In genomic region chr7:151588982-151589381, GRCh38 we compare ENCODE assay signal across 28 cellular contexts.
"Had no signal": no experiment of that assay in that cellular context is flagged by ENCODE, and none has a peak within 500 bp of the region (broad histone marks: within the 10 kb centered on the region; RNA-seq: fewer than 3 reads in every experiment).

No MANE protein-coding gene starts in this region.

- H3K27ac ChIP-seq: adrenal gland, breast epithelium, epithelial cell of prostate, esophagus squamous epithelium, gastroesophageal sphincter, WERI-Rb-1 had no signal

- H3K27me3 Mint-ChIP-seq: activated B cell treated with CpG ODN at 0.5 μM for 24 hours; activated CD4-positive, alpha-beta memory T cell treated with anti-CD3 and anti-CD28 coated beads, Interleukin-2, amount 10 ng/mL, durations not matched to agents 7 days and 5 days; activated naive CD4-positive, alpha-beta T cell treated with anti-CD3 and anti-CD28 coated beads, Interleukin-2, amount 50 U/mL, for 24 hours; activated naive CD8-positive, alpha-beta T cell treated with anti-CD3 and anti-CD28 coated beads for 36 hours; activated naive CD8-positive, alpha-beta T cell treated with anti-CD3 and anti-CD28 coated beads, Interleukin-2, amount 50 U/mL, for 24 hours; brain; T-helper 17 cell had no signal

- DNase-seq: activated B cell treated with CpG ODN at 0.5 μM for 24 hours; activated CD4-positive, alpha-beta memory T cell treated with anti-CD3 and anti-CD28 coated beads, Interleukin-2, amount 10 ng/mL, durations not matched to agents 7 days and 5 days; activated CD4-positive, alpha-beta T cell treated with anti-CD3 and anti-CD28 coated beads for 48 hours; activated CD8-positive, alpha-beta memory T cell treated with anti-CD3 and anti-CD28 coated beads, Interleukin-2, amount 50 U/mL, for 4 hours; activated effector memory CD4-positive, alpha-beta T cell treated with anti-CD3 and anti-CD28 coated beads, Interleukin-2, amount 50 U/mL, for 16 hours; activated naive CD4-positive, alpha-beta T cell treated with anti-CD3 and anti-CD28 coated beads for 36 hours; activated naive CD8-positive, alpha-beta T cell treated with anti-CD3 and anti-CD28 coated beads for 36 hours; activated naive CD8-positive, alpha-beta T cell treated with anti-CD3 and anti-CD28 coated beads, Interleukin-2, amount 50 U/mL, for 24 hours; activated T-cell treated with anti-CD3 and anti-CD28 coated beads, Interleukin-2, amount 50 U/mL, for 1 hour; activated T-cell treated with anti-CD3 and anti-CD28 coated beads, Interleukin-2, amount 50 U/mL, for 48 hours; adrenal gland; amygdala; effector CD8-positive, alpha-beta T cell; esophagus squamous epithelium; foreskin melanocyte; T-helper 1 cell; T-helper 17 cell; T1000; WERI-Rb-1 had no signal

- H3K4me1 ChIP-seq: adrenal gland, breast epithelium had no signal

- H3K27ac Mint-ChIP-seq: activated B cell treated with CpG ODN at 0.5 μM for 24 hours; activated CD4-positive, alpha-beta memory T cell treated with anti-CD3 and anti-CD28 coated beads, Interleukin-2, amount 10 ng/mL, durations not matched to agents 7 days and 5 days; activated naive CD4-positive, alpha-beta T cell treated with anti-CD3 and anti-CD28 coated beads for 36 hours; activated naive CD4-positive, alpha-beta T cell treated with anti-CD3 and anti-CD28 coated beads, Interleukin-2, amount 50 U/mL, for 24 hours; activated naive CD8-positive, alpha-beta T cell treated with anti-CD3 and anti-CD28 coated beads for 36 hours; activated naive CD8-positive, alpha-beta T cell treated with anti-CD3 and anti-CD28 coated beads, Interleukin-2, amount 50 U/mL, for 24 hours; activated T-helper 1 cell treated with anti-CD3 and anti-CD28 coated beads, Interleukin-12 subunit alpha, Interleukin-12 subunit beta, Interleukin-2, Interleukin-4 antibody, amounts not matched to agents 30 ng/mL and 10 ng/mL and 1 ng/mL, durations not matched to agents 14 hours and 24 hours and 36 hours; activated T-helper 2 cell treated with anti-CD3 and anti-CD28 coated beads, Interferon-gamma antibody, Interleukin-2, Interleukin-4, amounts not matched to agents 10 μg/mL and 5 μg/mL and 100 μg/mL, durations not matched to agents 14 hours and 24 hours and 36 hours; T-helper 17 cell; T-helper 2 cell treated with Interferon-gamma antibody and Interleukin-4, amounts not matched to agents 5 μg/mL and 100 μg/mL, for 36 hours had no signal

- H3K27me3 ChIP-seq: adrenal gland, breast epithelium, esophagus squamous epithelium, gastroesophageal sphincter had no signal

- H3K4me3 Mint-ChIP-seq: activated B cell treated with CpG ODN at 0.5 μM for 24 hours; activated CD4-positive, alpha-beta memory T cell treated with anti-CD3 and anti-CD28 coated beads, Interleukin-2, amount 10 ng/mL, durations not matched to agents 7 days and 5 days; activated naive CD4-positive, alpha-beta T cell treated with anti-CD3 and anti-CD28 coated beads for 36 hours; activated naive CD4-positive, alpha-beta T cell treated with anti-CD3 and anti-CD28 coated beads, Interleukin-2, amount 50 U/mL, for 24 hours; activated naive CD8-positive, alpha-beta T cell treated with anti-CD3 and anti-CD28 coated beads for 36 hours; activated naive CD8-positive, alpha-beta T cell treated with anti-CD3 and anti-CD28 coated beads, Interleukin-2, amount 50 U/mL, for 24 hours; activated T-helper 1 cell treated with anti-CD3 and anti-CD28 coated beads, Interleukin-12 subunit alpha, Interleukin-12 subunit beta, Interleukin-2, Interleukin-4 antibody, amounts not matched to agents 30 ng/mL and 10 ng/mL and 1 ng/mL, durations not matched to agents 14 hours and 24 hours and 36 hours; brain; T-helper 17 cell; T-helper 2 cell treated with Interferon-gamma antibody and Interleukin-4, amounts not matched to agents 5 μg/mL and 100 μg/mL, for 36 hours had no signal

- H3K36me3 Mint-ChIP-seq: activated naive CD8-positive, alpha-beta T cell treated with anti-CD3 and anti-CD28 coated beads for 36 hours had no signal

- ATAC-seq: activated CD4-positive, CD25-positive, alpha-beta regulatory T cell treated with anti-CD3 and anti-CD28 coated beads, Interleukin-2, amount 50 U/mL, for 24 hours; activated naive CD8-positive, alpha-beta T cell treated with anti-CD3 and anti-CD28 coated beads, Interleukin-2, amount 50 U/mL, for 24 hours; gastroesophageal sphincter; T-helper 17 cell had no signal

- H3K36me3 ChIP-seq: adrenal gland, breast epithelium, WERI-Rb-1 had no signal

- H3K4me1 Mint-ChIP-seq: activated CD4-positive, alpha-beta memory T cell treated with anti-CD3 and anti-CD28 coated beads, Interleukin-2, amount 10 ng/mL, durations not matched to agents 7 days and 5 days; activated naive CD4-positive, alpha-beta T cell treated with anti-CD3 and anti-CD28 coated beads, Interleukin-2, amount 50 U/mL, for 24 hours; activated naive CD8-positive, alpha-beta T cell treated with anti-CD3 and anti-CD28 coated beads, Interleukin-2, amount 50 U/mL, for 24 hours; brain had no signal

- H3K9me3 Mint-ChIP-seq: activated B cell treated with CpG ODN at 0.5 μM for 24 hours; activated CD4-positive, alpha-beta memory T cell treated with anti-CD3 and anti-CD28 coated beads, Interleukin-2, amount 10 ng/mL, durations not matched to agents 7 days and 5 days; activated naive CD4-positive, alpha-beta T cell treated with anti-CD3 and anti-CD28 coated beads for 36 hours; activated naive CD4-positive, alpha-beta T cell treated with anti-CD3 and anti-CD28 coated beads, Interleukin-2, amount 50 U/mL, for 24 hours; activated naive CD8-positive, alpha-beta T cell treated with anti-CD3 and anti-CD28 coated beads for 36 hours; activated naive CD8-positive, alpha-beta T cell treated with anti-CD3 and anti-CD28 coated beads, Interleukin-2, amount 50 U/mL, for 24 hours; activated T-helper 1 cell treated with anti-CD3 and anti-CD28 coated beads, Interleukin-12 subunit alpha, Interleukin-12 subunit beta, Interleukin-2, Interleukin-4 antibody, amounts not matched to agents 30 ng/mL and 10 ng/mL and 1 ng/mL, durations not matched to agents 14 hours and 24 hours and 36 hours; activated T-helper 2 cell treated with anti-CD3 and anti-CD28 coated beads, Interferon-gamma antibody, Interleukin-2, Interleukin-4, amounts not matched to agents 10 μg/mL and 5 μg/mL and 100 μg/mL, durations not matched to agents 14 hours and 24 hours and 36 hours; T-helper 2 cell treated with Interferon-gamma antibody and Interleukin-4, amounts not matched to agents 5 μg/mL and 100 μg/mL, for 36 hours had no signal

- H3K9me3 ChIP-seq: adrenal gland, breast epithelium, esophagus squamous epithelium, gastroesophageal sphincter had no signal

- H3K4me3 ChIP-seq: adrenal gland, breast epithelium, esophagus squamous epithelium, gastroesophageal sphincter had no signal
